10 cellular contexts compared by ENCODE assay signal in genomic region chr3:42195879-42196330, GRCh38.
DNase-seq lines count a peak whose midpoint lies in the region; ATAC-seq, FAIRE-seq and TF ChIP-seq lines count a peak whose summit lies in the region.
"Had no signal": no experiment of that assay in that cellular context is flagged by ENCODE, and none has a peak within 500 bp of the region (broad histone marks: within the 10 kb centered on the region; RNA-seq: fewer than 3 reads in every experiment).

No MANE protein-coding gene starts in this region.

- no peak for TF ChIP-seq POLR2A in heart left ventricle (IDR thresholded peaks at IDR 0.05)

- no peak for TF ChIP-seq CTCF in heart left ventricle (IDR thresholded peaks at IDR 0.05)

- FAIRE-seq in RCC 7860 (lab: Jason Lieb, UNC): no peak
- no peak for FAIRE-seq in small intestine (lab: Jason Lieb, UNC)

- ATAC-seq in GM18867 (IDR thresholded peaks at IDR 0.05; ENCODE audit: unreplicated experiment) (peak; percentile 79), GM21515 (IDR thresholded peaks at IDR 0.05; ENCODE audit: unreplicated experiment) (peak; percentile 58), HG03432 (IDR thresholded peaks at IDR 0.05; ENCODE audit: unreplicated experiment) (peak; percentile 76), heart left ventricle (no peak)

- intact Hi-C loops in heart left ventricle (cut with DNase I): loop anchor here in 5 of 10 donors (10.0 kb wide), 2 partner anchors 181 to 301 kb away; no protein-coding TSS in a partner anchor

- no peak overlapping the region for H3K4me3 ChIP-seq in heart left ventricle
- no peak overlapping the region for H3K4me3 ChIP-seq in small intestine (ENCODE audit: low read depth in 1 of 2, low read length in 2 of 2)
- H3K4me3 ChIP-seq: adrenal gland had no signal

- H3K9me3 ChIP-seq in heart left ventricle: no peaks in the 10 kb centered on the region
- H3K9me3 ChIP-seq in small intestine (ENCODE audit: control insufficient read depth, low read depth): no peaks in the 10 kb centered on the region
- H3K9me3 ChIP-seq: adrenal gland had no signal

- H3K36me3 ChIP-seq in heart left ventricle: peaks cover 0 to 93% (median 75%) of the 10 kb centered on the region in 9 donors
- H3K36me3 ChIP-seq in small intestine (ENCODE audit: control insufficient read depth in 2 of 2, insufficient read depth in 2 of 2, low read length in 2 of 2): peaks cover 10 to 43% of the 10 kb centered on the region in 2 donors

- H3K4me1 ChIP-seq in heart left ventricle (peaks cover 0 to 31% (median 5%) of the 10 kb centered on the region in 12 donors), small intestine (ENCODE audit: control insufficient read depth in 2 of 2, insufficient read depth in 1 of 2, low read depth in 1 of 2, low read length in 1 of 2) (peaks cover 0 to 3% of the 10 kb centered on the region in 2 donors)
- H3K4me1 ChIP-seq: adrenal gland had no signal

- DNase-seq in germinal center (ENCODE audit: low spot score) (peak; percentile 16), GOT3 (lab: John Stamatoyannopoulos, UW) (no peak), RCC 7860 (ENCODE audit: low spot score) (no peak), heart left ventricle (no peak), small intestine (no peak)
- DNase-seq: adrenal gland had no signal

- H3K27ac ChIP-seq in heart left ventricle: peak overlapping the region in 1 of 12 donors; percentile 23
- no peak overlapping the region for H3K27ac ChIP-seq in small intestine (ENCODE audit: low read depth in 1 of 2, low read length in 1 of 2)
- H3K27ac ChIP-seq: adrenal gland, HL-60 had no signal

- H3K27me3 ChIP-seq in heart left ventricle (no peaks in the 10 kb centered on the region), small intestine (ENCODE audit: control insufficient read depth in 2 of 2, insufficient read depth in 2 of 2, low read length in 2 of 2) (no peaks in the 10 kb centered on the region)
- H3K27me3 ChIP-seq: adrenal gland had no signal

- 60 to 70% (median 67%) methylated on average over 5 of the region's 5 CpGs for WGBS in heart left ventricle, 4 donors
- WGBS in small intestine, 3 donors: 72 to 89% (median 73%) methylated on average over 5 of the region's 5 CpGs

Comparison
In these comparisons a context has a peak if more than half of its experiments do, and no peak if none do; other contexts are left out.
1. ATAC-seq: peak in GM18867 (single experiment), GM21515 (single experiment) and HG03432 (single experiment); none in heart left ventricle (0 of 4).